Comparison of ENCODE assay signal across 8 cellular contexts in the genomic region with DNA sequence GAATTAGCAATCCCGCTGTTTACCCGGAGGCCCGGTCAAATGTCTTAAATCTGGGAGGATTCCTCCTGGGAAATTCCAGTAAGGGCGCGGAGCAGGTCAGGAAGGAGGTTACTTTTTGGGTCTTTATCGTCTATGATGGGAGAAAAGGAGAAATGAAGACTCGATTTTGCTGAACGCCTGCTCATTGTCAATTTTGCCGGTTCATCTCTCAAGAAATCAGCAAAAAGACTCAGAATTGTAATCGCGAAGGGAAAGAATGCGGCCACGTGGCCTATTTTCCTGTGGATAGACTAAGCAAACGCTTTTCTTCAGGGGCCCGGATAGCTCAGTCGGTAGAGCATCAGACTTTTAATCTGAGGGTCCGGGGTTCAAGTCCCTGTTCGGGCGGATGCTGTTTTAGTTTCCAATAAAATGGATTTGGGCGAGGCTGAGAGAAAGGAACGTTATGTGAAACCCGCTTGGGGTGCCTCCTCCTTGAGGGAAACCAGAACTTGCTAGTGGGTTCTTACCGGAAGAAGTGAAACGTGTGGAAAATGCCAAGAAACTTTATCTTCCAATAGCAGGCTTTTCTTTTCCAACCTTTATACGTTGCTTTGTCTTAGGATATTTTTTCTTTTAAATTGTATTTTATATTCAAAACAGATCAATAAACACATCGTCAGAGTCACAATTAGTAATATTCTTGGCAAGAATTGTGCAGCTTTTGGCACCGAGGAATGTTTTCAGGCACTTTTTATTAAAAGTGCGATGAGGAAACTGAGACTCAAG. TPM values are rescaled to one million over a fixed set of nuclear protein-coding genes. Genes with fewer than 3 reads are reported as not detected.
A peak's percentile ranks its signal among the peaks of the same experiment; 100 is the strongest.
DNase-seq lines count a peak whose midpoint lies in the region; ATAC-seq, FAIRE-seq and TF ChIP-seq lines count a peak whose summit lies in the region.

No MANE protein-coding gene starts in this region.

- TF ChIP-seq POLR2A in gastroesophageal sphincter (IDR thresholded peaks at IDR 0.05) (no peak), upper lobe of left lung (IDR thresholded peaks at IDR 0.05) (no peak)

- H3K27ac ChIP-seq in gastroesophageal sphincter (peak overlapping the region in 3 of 4 donors; percentile 64 to 71 (median 70)), parathyroid adenoma (no peak overlapping the region), upper lobe of left lung (peak overlapping the region in 3 of 4 donors; percentile 39 to 70 (median 48))

- H2AFZ ChIP-seq in parathyroid adenoma = peak overlapping the region; percentile 60

- TF ChIP-seq CTCF in gastroesophageal sphincter (IDR thresholded peaks at IDR 0.05) (no peak), parathyroid adenoma (IDR thresholded peaks at IDR 0.05) (no peak), upper lobe of left lung (IDR thresholded peaks at IDR 0.05) (no peak)

- no peaks in the 10 kb centered on the region for H3K9me3 ChIP-seq in gastroesophageal sphincter
- H3K9me3 ChIP-seq in parathyroid adenoma (ENCODE audit: control insufficient read depth, low read length) = no peaks in the 10 kb centered on the region
- H3K9me3 ChIP-seq in upper lobe of left lung = no peaks in the 10 kb centered on the region

- FAIRE-seq in RCC 7860 (lab: Jason Lieb, UNC) = peak; percentile 46

- peak; percentile 23 for ATAC-seq in gastroesophageal sphincter
- ATAC-seq in upper lobe of left lung (ENCODE audit: low FRiP score in 2 of 2) = peak in 1 of 2 donors; percentile 54

- intact Hi-C loops in posterior vena cava (cut with DNase I) = loop anchor here in 1 of 2 donors (10.0 kb wide), 1 partner anchor 109 kb away; a partner anchor contains a TSS

- H3K4me2 ChIP-seq in parathyroid adenoma (ENCODE audit: low read length) = no peak overlapping the region

- H3K27me3 ChIP-seq in gastroesophageal sphincter (no peaks in the 10 kb centered on the region), parathyroid adenoma (ENCODE audit: control insufficient read depth, insufficient read depth, low read length) (no peaks in the 10 kb centered on the region), upper lobe of left lung (no peaks in the 10 kb centered on the region)

- peaks cover 0 to 50% (median 3%) of the 10 kb centered on the region in 3 donors for H3K4me1 ChIP-seq in gastroesophageal sphincter
- H3K4me1 ChIP-seq in parathyroid adenoma = peaks cover 2% of the 10 kb centered on the region
- peaks cover 3 to 38% (median 18%) of the 10 kb centered on the region in 4 donors for H3K4me1 ChIP-seq in upper lobe of left lung

- H3K4me3 ChIP-seq in gastroesophageal sphincter = peak overlapping the region; percentile 26 to 46
- no peak overlapping the region for H3K4me3 ChIP-seq in parathyroid adenoma (ENCODE audit: low read depth, low read length)
- H3K4me3 ChIP-seq in upper lobe of left lung = peak overlapping the region in 3 of 4 donors; percentile 31 to 43 (median 32)

- H3K36me3 ChIP-seq in gastroesophageal sphincter (no peaks in the 10 kb centered on the region), parathyroid adenoma (ENCODE audit: control insufficient read depth, insufficient read depth, low read length) (no peaks in the 10 kb centered on the region), upper lobe of left lung (no peaks in the 10 kb centered on the region)

- TF ChIP-seq EP300 in gastroesophageal sphincter (IDR thresholded peaks at IDR 0.05) (no peak), upper lobe of left lung (IDR thresholded peaks at IDR 0.05) (no peak)

- no peaks in the 10 kb centered on the region for H3K79me2 ChIP-seq in parathyroid adenoma

- 6 to 10% methylated on average over 18 to 21 of the region's 28 CpGs for WGBS in gastroesophageal sphincter (ENCODE audit: low coverage in 1 of 2), 2 donors
- 5 to 7% methylated on average over 28 of the region's 28 CpGs for WGBS in upper lobe of left lung, 2 donors

- DNase-seq in DMS53 treated with DMSO at 0.1 percent for 48 hours (lab: John Stamatoyannopoulos, UW; ENCODE audit: unreplicated experiment) (peak; percentile 46), HS-5 (ENCODE audit: low read depth) (peak; percentile 87), RCC 7860 (ENCODE audit: low spot score) (peak; percentile 82), upper lobe of left lung (peak in 1 of 2 donors; percentile 33), posterior vena cava (ENCODE audit: low spot score) (no peak)
- DNase-seq in activated T-helper 9 cell treated with anti-CD3 and anti-CD28 coated beads, Interleukin-2, amount 50 U/mL, for 16 hours (ENCODE audit: low read depth) = peak; percentile 40

- H3K9ac ChIP-seq in parathyroid adenoma = no peak overlapping the region

RNA-seq across cellular contexts. Expression of a gene that starts 45.0 kb away (rescaled TPM):
- total RNA-seq in gastroesophageal sphincter (not detected), upper lobe of left lung (not detected), posterior vena cava (not detected)

RNA-seq across cellular contexts. Expression of a gene that starts 52.9 kb away (rescaled TPM):
- total RNA-seq in gastroesophageal sphincter (not detected), upper lobe of left lung (not detected), posterior vena cava (not detected)

RNA-seq across cellular contexts. Expression of a gene that starts 59.3 kb away (rescaled TPM):
- 10 to 100 TPM; 31.4 to 39.7 (median 38.1) TPM for total RNA-seq in gastroesophageal sphincter
- total RNA-seq in upper lobe of left lung = 10 to 100 TPM; 24.4 to 52.6 (median 35.0) TPM
- total RNA-seq in posterior vena cava = 10 to 100 TPM; 29.7 to 35.7 TPM
